Comparison of ENCODE assay signal across 1 cellular context in the genomic region with DNA sequence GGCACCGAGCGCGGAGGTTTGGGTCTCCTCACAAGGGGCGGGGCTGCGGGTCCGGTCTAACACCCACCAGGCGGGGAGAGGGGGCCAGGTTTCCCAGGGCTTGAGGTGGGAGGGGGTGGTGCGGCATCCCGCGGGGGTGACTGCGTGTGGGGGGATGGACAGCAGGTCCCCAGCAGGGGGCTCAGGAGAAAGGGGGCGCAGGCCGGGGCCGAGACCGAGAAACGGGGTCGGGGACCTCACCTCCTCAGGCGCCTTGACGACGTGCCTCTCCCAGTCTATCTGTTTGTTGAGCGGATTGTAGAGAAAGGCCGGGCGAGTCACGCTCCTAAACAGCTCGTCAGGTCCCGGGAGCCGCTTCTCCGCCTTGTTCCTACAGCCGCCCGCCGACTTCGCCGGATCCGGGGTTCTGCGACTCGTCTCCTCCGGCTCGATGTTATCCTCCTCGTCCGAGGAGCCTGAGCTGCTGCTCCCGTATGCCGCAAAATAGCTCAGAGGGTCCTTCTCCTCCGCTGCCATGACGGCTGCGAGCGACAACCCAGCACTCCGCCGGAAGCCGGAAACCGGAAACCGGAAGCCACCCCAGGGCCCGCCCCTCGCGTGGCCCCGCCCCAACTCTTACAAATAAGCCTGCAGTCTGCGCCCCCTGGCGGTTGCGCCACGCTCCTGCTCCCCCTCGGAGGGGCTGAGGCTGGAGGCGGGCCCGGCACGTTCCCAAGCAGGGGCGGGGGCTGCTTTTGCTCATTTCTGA.
A peak's percentile ranks its signal among the peaks of the same experiment; 100 is the strongest.
TF ChIP-seq lines count a peak whose summit lies in the region.

Gene C1orf52 (minus strand): TSS at position 545 of the 748 bp plus-strand sequence. CDS start 29 bp downstream, at position 516.

TF ChIP-seq in K562, 482 proteins besides CTCF, POLR2A, EP300 and RAD21 (continued from another document and continues in another):
- TF ChIP-seq ZNF174 (CRISPR knock-in tag; IDR thresholded peaks at IDR 0.05) (no peak), PPARD (CRISPR knock-in tag; IDR thresholded peaks at IDR 0.05) (no peak), ATF6 (CRISPR knock-in tag; IDR thresholded peaks at IDR 0.05) (no peak; the same call in 1 of the 2 replicates), TAF7 (tag; IDR thresholded peaks at IDR 0.05) (no peak), CBX1 (IDR thresholded peaks at IDR 0.05; ENCODE audit: low read depth) (peak; percentile 77; the same call in 1 of the 2 replicates), ZNF717 (CRISPR knock-in tag; IDR thresholded peaks at IDR 0.05) (no peak), ZNF316 (IDR thresholded peaks at IDR 0.05) (no peak), POU5F1 (IDR thresholded peaks at IDR 0.05; ENCODE audit: borderline replicate concordance, low read depth, low read length, partially characterized antibody) (no peak), ZNF217 (CRISPR knock-in tag; IDR thresholded peaks at IDR 0.05) (no peak), MLX (CRISPR knock-in tag; conservative IDR thresholded peaks at IDR 0.05) (no peak), SLC30A9 (CRISPR knock-in tag; IDR thresholded peaks at IDR 0.05) (no peak), ZNF253 (CRISPR knock-in tag; conservative IDR thresholded peaks at IDR 0.05) (no peak), MBD2 (IDR thresholded peaks at IDR 0.05; ENCODE audit: borderline replicate concordance, low read depth) (peak; percentile 78; the same call in 1 of the 2 replicates), ZNF639 (CRISPR knock-in tag; conservative IDR thresholded peaks at IDR 0.05 in 1 of 2, IDR thresholded peaks at IDR 0.05 in 1 of 2) (no peak), NKRF (IDR thresholded peaks at IDR 0.05; ENCODE audit: borderline replicate concordance) (peak; percentile 87), SREBF1 (IDR thresholded peaks at IDR 0.05; ENCODE audit: borderline replicate concordance, low read depth, low read length) (no peak), TAL1 (IDR thresholded peaks at IDR 0.05) (no peak), RBBP5 (IDR thresholded peaks at IDR 0.05; ENCODE audit: borderline replicate concordance, insufficient read depth, low read length, poor library complexity, severe bottlenecking) (peak; percentile 88), BHLHE40 (IDR thresholded peaks at IDR 0.05; ENCODE audit: low read length) (peak; percentile 96), TRIM24 (IDR thresholded peaks at IDR 0.05) (no peak), EZH2 (IDR thresholded peaks at IDR 0.05; ENCODE audit: borderline replicate concordance, low read depth, low read length) (no peak), ARHGAP35 (IDR thresholded peaks at IDR 0.05; ENCODE audit: partially characterized antibody) (no peak), ZNF24 (IDR thresholded peaks at IDR 0.05) (0 out of 2 replicates have a peak, but pooled peaks have one; percentile 4), RNF219 (CRISPR knock-in tag; IDR thresholded peaks at IDR 0.05) (no peak), BRD9 (IDR thresholded peaks at IDR 0.05; ENCODE audit: low read depth, partially characterized antibody) (no peak), TAF9B (IDR thresholded peaks at IDR 0.05; ENCODE audit: partially characterized antibody) (peak; percentile 51), STAT6 (CRISPR knock-in tag; IDR thresholded peaks at IDR 0.05) (no peak), EP400 (IDR thresholded peaks at IDR 0.05) (peak; percentile 82)
- TF ChIP-seq, protein P1, sequence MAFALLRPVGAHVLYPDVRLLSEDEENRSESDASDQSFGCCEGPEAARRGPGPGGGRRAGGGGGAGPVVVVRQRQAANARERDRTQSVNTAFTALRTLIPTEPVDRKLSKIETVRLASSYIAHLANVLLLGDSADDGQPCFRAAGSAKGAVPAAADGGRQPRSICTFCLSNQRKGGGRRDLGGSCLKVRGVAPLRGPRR (CRISPR knock-in tag; IDR thresholded peaks at IDR 0.05) = no peak
- TF ChIP-seq, protein P2, sequence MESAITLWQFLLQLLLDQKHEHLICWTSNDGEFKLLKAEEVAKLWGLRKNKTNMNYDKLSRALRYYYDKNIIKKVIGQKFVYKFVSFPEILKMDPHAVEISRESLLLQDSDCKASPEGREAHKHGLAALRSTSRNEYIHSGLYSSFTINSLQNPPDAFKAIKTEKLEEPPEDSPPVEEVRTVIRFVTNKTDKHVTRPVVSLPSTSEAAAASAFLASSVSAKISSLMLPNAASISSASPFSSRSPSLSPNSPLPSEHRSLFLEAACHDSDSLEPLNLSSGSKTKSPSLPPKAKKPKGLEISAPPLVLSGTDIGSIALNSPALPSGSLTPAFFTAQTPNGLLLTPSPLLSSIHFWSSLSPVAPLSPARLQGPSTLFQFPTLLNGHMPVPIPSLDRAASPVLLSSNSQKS (CRISPR knock-in tag; IDR thresholded peaks at IDR 0.05) = no peak
- TF ChIP-seq, protein P3, sequence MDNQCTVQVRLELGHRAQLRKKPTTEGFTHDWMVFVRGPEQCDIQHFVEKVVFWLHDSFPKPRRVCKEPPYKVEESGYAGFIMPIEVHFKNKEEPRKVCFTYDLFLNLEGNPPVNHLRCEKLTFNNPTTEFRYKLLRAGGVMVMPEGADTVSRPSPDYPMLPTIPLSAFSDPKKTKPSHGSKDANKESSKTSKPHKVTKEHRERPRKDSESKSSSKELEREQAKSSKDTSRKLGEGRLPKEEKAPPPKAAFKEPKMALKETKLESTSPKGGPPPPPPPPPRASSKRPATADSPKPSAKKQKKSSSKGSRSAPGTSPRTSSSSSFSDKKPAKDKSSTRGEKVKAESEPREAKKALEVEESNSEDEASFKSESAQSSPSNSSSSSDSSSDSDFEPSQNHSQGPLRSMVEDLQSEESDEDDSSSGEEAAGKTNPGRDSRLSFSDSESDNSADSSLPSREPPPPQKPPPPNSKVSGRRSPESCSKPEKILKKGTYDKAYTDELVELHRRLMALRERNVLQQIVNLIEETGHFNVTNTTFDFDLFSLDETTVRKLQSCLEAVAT (IDR thresholded peaks at IDR 0.05) = peak in 1 of 2 experiments; percentile 30; a peak in 1 of 4 replicates
